In the genomic region with DNA sequence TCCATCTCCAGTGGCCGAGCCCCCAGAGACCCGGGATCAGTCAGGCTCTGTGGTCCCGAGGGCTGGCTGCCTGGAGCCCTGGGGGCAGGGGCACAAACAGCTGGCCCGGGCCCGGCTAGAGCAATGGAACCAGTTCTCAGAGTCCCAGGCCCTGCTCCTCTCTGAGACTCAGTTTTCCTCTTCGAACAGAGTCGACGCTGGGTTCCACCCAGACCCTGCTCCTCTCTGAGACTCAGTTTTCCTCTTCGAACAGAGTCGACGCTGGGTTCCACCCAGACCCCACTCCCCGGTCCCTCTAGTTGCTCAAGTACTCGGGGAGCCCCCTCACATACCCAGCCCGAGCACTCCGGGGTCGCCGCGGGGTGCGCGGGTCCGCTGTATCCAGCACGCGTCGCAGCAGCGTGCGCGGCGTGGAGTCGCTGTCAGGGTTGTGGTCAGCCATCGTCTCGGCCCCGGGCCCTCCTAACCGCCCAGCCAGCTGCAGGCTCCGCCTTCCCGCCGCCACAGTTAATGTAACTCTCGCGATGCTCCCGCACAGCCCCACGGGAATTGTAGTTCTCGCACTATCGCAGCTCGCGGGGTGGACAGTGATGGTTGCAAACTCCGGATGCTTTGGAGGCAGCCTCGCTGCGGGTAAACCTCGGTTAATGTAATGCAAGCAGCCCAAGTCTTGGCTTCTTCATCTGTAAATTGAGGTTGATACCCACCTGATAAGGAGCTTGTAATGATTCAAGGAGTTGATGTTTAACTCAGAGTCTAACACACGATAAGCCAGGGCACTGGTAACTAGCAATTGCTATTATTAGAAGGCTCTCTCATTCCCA, we compare ENCODE assay signal across 8 cellular contexts. TPM values are rescaled to one million over a fixed set of nuclear protein-coding genes. Genes with fewer than 3 reads are reported as not detected.
DNase-seq lines count a peak whose midpoint lies in the region; ATAC-seq and TF ChIP-seq lines count a peak whose summit lies in the region.

No MANE protein-coding gene starts in this region.

- peak overlapping the region; percentile 76 for H3K27ac Mint-ChIP-seq in activated naive CD4-positive, alpha-beta T cell treated with anti-CD3 and anti-CD28 coated beads, Interleukin-2, amount 10 ng/mL, durations not matched to agents 7 days and 5 days

- H3K36me3 ChIP-seq in GM06990 (ENCODE audit: control insufficient read depth, insufficient read depth, low read length) (peaks cover 8% of the 10 kb centered on the region), testis (ENCODE audit: low read depth, missing control alignments) (no peaks in the 10 kb centered on the region)

- in situ Hi-C loops in SK-MEL-5 (cut with HindIII; ENCODE audit: low pct_unique_long_range_greater_than_20kb, low sequenced_read_pairs): no loop called here

- H3K27ac ChIP-seq in testis: peak overlapping the region; percentile 51 to 84

- H3K4me1 ChIP-seq in testis: peaks cover 4% of the 10 kb centered on the region

- H3K9me3 ChIP-seq in testis: no peaks in the 10 kb centered on the region

- H3K36me3 Mint-ChIP-seq in activated naive CD4-positive, alpha-beta T cell treated with anti-CD3 and anti-CD28 coated beads, Interleukin-2, amount 10 ng/mL, durations not matched to agents 7 days and 5 days: peaks cover 14% of the 10 kb centered on the region

- TF ChIP-seq POLR2A in testis (IDR thresholded peaks at IDR 0.05): no peak

- peaks cover 3% of the 10 kb centered on the region for H3K27me3 Mint-ChIP-seq in activated naive CD4-positive, alpha-beta T cell treated with anti-CD3 and anti-CD28 coated beads, Interleukin-2, amount 10 ng/mL, durations not matched to agents 7 days and 5 days

- WGBS in testis, 2 donors: 0% methylated on average over 10 to 49 of the region's 49 CpGs

- intact Hi-C loops in testis (cut with DNase I; ENCODE audit: low total_unique reads): no loop called here

- H3K4me3 Mint-ChIP-seq in activated naive CD4-positive, alpha-beta T cell treated with anti-CD3 and anti-CD28 coated beads, Interleukin-2, amount 10 ng/mL, durations not matched to agents 7 days and 5 days: peak overlapping the region; percentile 82

- no peak for TF ChIP-seq CTCF in GM06990 (IDR thresholded peaks at IDR 0.05; ENCODE audit: insufficient read depth, low read length, poor library complexity, severe bottlenecking)
- TF ChIP-seq CTCF in HFF-Myc (IDR thresholded peaks at IDR 0.05; ENCODE audit: low read depth, low read length, missing control alignments): no peak
- TF ChIP-seq CTCF in omental fat pad (IDR thresholded peaks at IDR 0.05): no peak
- no peak for TF ChIP-seq CTCF in testis (IDR thresholded peaks at IDR 0.05)

- CTCF ChIA-PET in activated naive CD4-positive, alpha-beta T cell treated with anti-CD3 and anti-CD28 coated beads, Interleukin-2, amount 10 ng/mL, durations not matched to agents 7 days and 5 days (lab: Charles Lee): interaction anchor here (0.5 to 2.6 kb wide), 8 partner anchors 11 to 312 kb away, joined by 3 to 28 read pairs (median 3); no protein-coding TSS in a partner anchor

- H3K27me3 ChIP-seq in GM06990 (replicated peaks; ENCODE audit: control insufficient read depth, insufficient read depth, low read length): no peaks in the 10 kb centered on the region
- H3K27me3 ChIP-seq in testis: no peaks in the 10 kb centered on the region

- ATAC-seq in omental fat pad (ENCODE audit: low FRiP score): peak; percentile 91

- H3K4me3 ChIP-seq in GM06990 (replicated peaks; ENCODE audit: low read depth, low read length): peak overlapping the region; percentile 74
- peak overlapping the region; percentile 62 for H3K4me3 ChIP-seq in HFF-Myc (replicated peaks; ENCODE audit: low read depth, low read length)
- H3K4me3 ChIP-seq in testis: peak overlapping the region; percentile 81 to 86

- peak; percentile 89 for DNase-seq in GM06990 (ENCODE audit: extremely low read depth, insufficient read length)
- DNase-seq in HFF-Myc (ENCODE audit: extremely low read depth, low read depth): peak; percentile 76
- peak; percentile 86 for DNase-seq in MV-4-11 (lab: John Stamatoyannopoulos, UW)
- DNase-seq in SK-MEL-5 (ENCODE audit: low read depth, low spot score): peak; percentile 89
- peak; percentile 97 for DNase-seq in activated naive CD4-positive, alpha-beta T cell treated with anti-CD3 and anti-CD28 coated beads, Interleukin-2, amount 10 ng/mL, durations not matched to agents 7 days and 5 days
- DNase-seq in globus pallidus (ENCODE audit: low spot score): peak; percentile 86
- peak; percentile 91 for DNase-seq in omental fat pad (ENCODE audit: low spot score)
- DNase-seq in testis: peak; percentile 97

- peaks cover 16% of the 10 kb centered on the region for H3K4me1 Mint-ChIP-seq in activated naive CD4-positive, alpha-beta T cell treated with anti-CD3 and anti-CD28 coated beads, Interleukin-2, amount 10 ng/mL, durations not matched to agents 7 days and 5 days

- no peaks in the 10 kb centered on the region for H3K9me3 Mint-ChIP-seq in activated naive CD4-positive, alpha-beta T cell treated with anti-CD3 and anti-CD28 coated beads, Interleukin-2, amount 10 ng/mL, durations not matched to agents 7 days and 5 days

RNA-seq across cellular contexts. Expression of gene THAP11, which starts 8.5 kb away (rescaled TPM):
- 33.3 and 37.8 TPM in 2 replicates for total RNA-seq in SK-MEL-5 (2014; rRNA removed; shearing (Covaris generic))
- polyA plus RNA-seq in SK-MEL-5 (2015; cell fraction: cytosol; rRNA removed): 36.6 and 46.2 TPM in 2 replicates
- 5.7 and 6.6 TPM in 2 replicates for polyA plus RNA-seq in SK-MEL-5 (2015; cell fraction: nucleus; rRNA removed)
- total RNA-seq in omental fat pad: 10 to 100 TPM; 37.4 to 61.6 (median 48.3) TPM
- 10 to 100 TPM; 56.8 to 59.7 TPM for total RNA-seq in testis
- polyA plus RNA-seq in testis (ENCODE audit: insufficient read depth, low read depth, low replicate concordance): 24.0 TPM

RNA-seq across cellular contexts. Expression of gene NUTF2, which starts 13.1 kb away (rescaled TPM):
- total RNA-seq in SK-MEL-5 (2014; rRNA removed; shearing (Covaris generic)): 67.0 and 76.6 TPM in 2 replicates
- 202 and 225 TPM in 2 replicates for polyA plus RNA-seq in SK-MEL-5 (2015; cell fraction: cytosol; rRNA removed)
- 95.4 and 105 TPM in 2 replicates for polyA plus RNA-seq in SK-MEL-5 (2015; cell fraction: nucleus; rRNA removed)
- total RNA-seq in omental fat pad: 100 to 1,000 TPM in 2 of 4 donors, 10 to 100 TPM in 2; 79.0 to 150 (median 110) TPM
- total RNA-seq in testis: 100 to 1,000 TPM; 239 to 297 TPM
- polyA plus RNA-seq in testis (ENCODE audit: insufficient read depth, low read depth, low replicate concordance): 121 TPM

RNA-seq across cellular contexts. Expression of gene CENPT, which starts 13.9 kb away (rescaled TPM):
- total RNA-seq in SK-MEL-5 (2014; rRNA removed; shearing (Covaris generic)): 10.2 and 11.0 TPM in 2 replicates
- polyA plus RNA-seq in SK-MEL-5 (2015; cell fraction: cytosol; rRNA removed): 6.9 and 10.9 TPM in 2 replicates
- 247 and 250 TPM in 2 replicates for polyA plus RNA-seq in SK-MEL-5 (2015; cell fraction: nucleus; rRNA removed)
- 100 to 1,000 TPM in 1 of 4 donors, 10 to 100 TPM in 3; 22.9 to 135 (median 37.8) TPM for total RNA-seq in omental fat pad
- total RNA-seq in testis: 100 to 1,000 TPM; 115 to 154 TPM
- polyA plus RNA-seq in testis (ENCODE audit: insufficient read depth, low read depth, low replicate concordance): 108 TPM

RNA-seq across cellular contexts. Expression of gene TSNAXIP1, which starts 26.9 kb away (rescaled TPM):
- 0.26 and 0.35 TPM in 2 replicates for total RNA-seq in SK-MEL-5 (2014; rRNA removed; shearing (Covaris generic))
- polyA plus RNA-seq in SK-MEL-5 (2015; cell fraction: cytosol; rRNA removed): 0.05 and 0.34 TPM in 2 replicates
- polyA plus RNA-seq in SK-MEL-5 (2015; cell fraction: nucleus; rRNA removed): 4.7 and 6.4 TPM in 2 replicates
- total RNA-seq in omental fat pad: 1 to 10 TPM in 2 of 4 donors, under 1 TPM in 2; 0.60 to 1.9 (median 1.1) TPM
- 10 to 100 TPM; 31.3 to 40.4 TPM for total RNA-seq in testis
- polyA plus RNA-seq in testis (ENCODE audit: insufficient read depth, low read depth, low replicate concordance): 93.7 TPM

RNA-seq across cellular contexts. Expression of gene RANBP10, which starts 27.3 kb away (rescaled TPM):
- 7.4 and 8.3 TPM in 2 replicates for total RNA-seq in SK-MEL-5 (2014; rRNA removed; shearing (Covaris generic))
- 18.7 and 24.3 TPM in 2 replicates for polyA plus RNA-seq in SK-MEL-5 (2015; cell fraction: cytosol; rRNA removed)
- polyA plus RNA-seq in SK-MEL-5 (2015; cell fraction: nucleus; rRNA removed): 40.0 and 42.7 TPM in 2 replicates
- total RNA-seq in omental fat pad (1 to 10 TPM; 6.0 to 9.8 (median 8.3) TPM), testis (10 to 100 TPM; 23.0 to 25.2 TPM)
- 23.5 TPM for polyA plus RNA-seq in testis (ENCODE audit: insufficient read depth, low read depth, low replicate concordance)

Comparison
In these comparisons a context has a peak if more than half of its experiments do, and no peak if none do; other contexts are left out.
1. Peak in every context shown above with its lines: DNase-seq, ATAC-seq, H3K4me3 ChIP-seq and H3K27ac ChIP-seq.